In the genomic region with DNA sequence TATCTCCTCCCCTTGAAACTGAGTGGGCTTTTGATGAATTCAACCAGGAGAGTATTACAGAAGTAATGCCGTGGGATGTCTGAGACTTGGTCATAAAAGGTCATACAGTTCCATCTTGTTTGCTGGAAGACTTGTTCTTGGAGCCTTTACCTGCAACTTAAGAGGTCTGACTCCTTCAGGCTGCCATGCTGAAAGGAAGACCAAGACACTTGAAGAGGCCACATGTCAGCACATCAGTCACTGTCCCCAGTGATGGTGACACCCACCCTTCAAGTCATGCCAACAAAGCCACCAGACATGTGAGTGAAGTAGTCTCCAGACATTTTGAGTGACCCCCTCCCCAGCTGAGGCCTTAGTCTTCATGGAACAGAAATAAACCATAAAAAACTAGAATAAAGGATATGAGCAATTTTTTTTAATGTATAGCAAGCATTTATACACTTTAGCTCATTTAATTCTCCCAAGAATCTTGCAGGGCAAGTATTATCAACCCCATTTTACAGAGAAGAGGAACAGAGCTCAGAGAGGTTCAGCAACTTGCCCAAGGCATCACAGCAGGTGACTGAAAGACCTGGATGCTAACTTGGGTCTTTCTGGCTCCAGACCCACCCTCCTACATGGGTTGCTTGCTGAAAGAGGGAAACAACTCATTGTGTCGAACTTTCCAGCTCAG, we compare ENCODE assay signal across 33 cellular contexts. TPM values are rescaled to one million over a fixed set of nuclear protein-coding genes. Genes with fewer than 3 reads are reported as not detected.
"Had no signal": no experiment of that assay in that cellular context is flagged by ENCODE, and none has a peak within 500 bp of the region (broad histone marks: within the 10 kb centered on the region; RNA-seq: fewer than 3 reads in every experiment).

No MANE protein-coding gene starts in this region.

- H3K9me3 Mint-ChIP-seq: activated naive CD4-positive, alpha-beta T cell treated with anti-CD3 and anti-CD28 coated beads, Interleukin-2, amount 50 U/mL, for 24 hours had no signal

- ATAC-seq: activated T-cell treated with anti-CD3 and anti-CD28 coated beads, Interleukin-2, amount 50 U/mL, for 72 hours; Panc1 had no signal

- DNase-seq: activated CD4-positive, alpha-beta memory T cell treated with anti-CD3 and anti-CD28 coated beads for 36 hours; activated CD4-positive, alpha-beta T cell treated with anti-CD3 and anti-CD28 coated beads, Interleukin-2, amount 10 ng/mL, durations not matched to agents 24 days and 14 days; activated gamma-delta T cell; activated naive CD4-positive, alpha-beta T cell treated with Interleukin-2 at 50 U/mL for 16 hours; activated naive CD8-positive, alpha-beta T cell treated with anti-CD3 and anti-CD28 coated beads, Interleukin-2, amount 10 ng/mL, durations not matched to agents 7 days and 5 days; activated T-cell treated with anti-CD3 and anti-CD28 coated beads, Interleukin-2, amount 50 U/mL, for 1 hour; activated T-cell treated with anti-CD3 and anti-CD28 coated beads, Interleukin-2, amount 50 U/mL, for 72 hours; amygdala; NCI-H1092 treated with DMSO at 0.1 percent for 48 hours; NCI-H1417; NCI-H146; NCI-H187; NCI-H2081; NCI-H226; NCI-H446 treated with DMSO at 0.1 percent for 48 hours; NCI-H524; SHP77; SJCRH30 had no signal

- H3K27ac ChIP-seq: ascending aorta, cardiac muscle cell, SJCRH30, SK-N-MC had no signal

- H3K27ac Mint-ChIP-seq: activated CD4-positive, alpha-beta memory T cell treated with anti-CD3 and anti-CD28 coated beads for 36 hours; activated CD4-positive, alpha-beta T cell treated with anti-CD3 and anti-CD28 coated beads, Interleukin-2, amount 10 ng/mL, durations not matched to agents 24 days and 14 days; activated naive CD4-positive, alpha-beta T cell treated with anti-CD3 and anti-CD28 coated beads, Interleukin-2, amount 50 U/mL, for 24 hours; activated T-cell treated with anti-CD3 and anti-CD28 coated beads, Interleukin-2, amount 50 U/mL, for 72 hours; T-helper 1 cell treated with Interleukin-12 subunit alpha and Interleukin-12 subunit beta and Interleukin-4 antibody, amounts not matched to agents 30 μg/mL and 1 μg/mL, for 36 hours; T-helper 2 cell treated with Interferon-gamma antibody and Interleukin-4, amounts not matched to agents 5 μg/mL and 100 μg/mL, for 36 hours had no signal

- H3K4me1 ChIP-seq: ascending aorta, SJCRH30 had no signal

- H3K4me3 ChIP-seq: ascending aorta, cardiac muscle cell, SJCRH30, SK-N-MC had no signal

- H3K4me3 Mint-ChIP-seq: activated CD4-positive, alpha-beta memory T cell treated with anti-CD3 and anti-CD28 coated beads for 36 hours; activated CD4-positive, alpha-beta T cell treated with anti-CD3 and anti-CD28 coated beads, Interleukin-2, amount 10 ng/mL, durations not matched to agents 24 days and 14 days; activated naive CD4-positive, alpha-beta T cell treated with anti-CD3 and anti-CD28 coated beads, Interleukin-2, amount 50 U/mL, for 24 hours; activated naive CD8-positive, alpha-beta T cell treated with anti-CD3 and anti-CD28 coated beads, Interleukin-2, amount 10 ng/mL, durations not matched to agents 7 days and 5 days; activated T-cell treated with anti-CD3 and anti-CD28 coated beads, Interleukin-2, amount 50 U/mL, for 72 hours; central memory CD8-positive, alpha-beta T cell; T-helper 1 cell treated with Interleukin-12 subunit alpha and Interleukin-12 subunit beta and Interleukin-4 antibody, amounts not matched to agents 30 μg/mL and 1 μg/mL, for 36 hours; T-helper 2 cell treated with Interferon-gamma antibody and Interleukin-4, amounts not matched to agents 5 μg/mL and 100 μg/mL, for 36 hours had no signal

- H3K27me3 Mint-ChIP-seq: activated CD4-positive, alpha-beta memory T cell treated with anti-CD3 and anti-CD28 coated beads for 36 hours; activated CD4-positive, alpha-beta T cell treated with anti-CD3 and anti-CD28 coated beads, Interleukin-2, amount 10 ng/mL, durations not matched to agents 24 days and 14 days; activated naive CD4-positive, alpha-beta T cell treated with anti-CD3 and anti-CD28 coated beads, Interleukin-2, amount 50 U/mL, for 24 hours; activated naive CD8-positive, alpha-beta T cell treated with anti-CD3 and anti-CD28 coated beads, Interleukin-2, amount 10 ng/mL, durations not matched to agents 7 days and 5 days; central memory CD8-positive, alpha-beta T cell had no signal

- H3K36me3 ChIP-seq: ascending aorta, cardiac muscle cell, SJCRH30 had no signal

- H3K27me3 ChIP-seq: ascending aorta, cardiac muscle cell, SJCRH30 had no signal

- FAIRE-seq: TTC549 had no signal

RNA-seq across cellular contexts. Expression of gene TNP2, which starts 51.3 kb away (rescaled TPM):
- total RNA-seq: activated CD4-positive, alpha-beta memory T cell treated with anti-CD3 and anti-CD28 coated beads for 36 hours; activated CD4-positive, alpha-beta T cell treated with anti-CD3 and anti-CD28 coated beads, Interleukin-2, amount 10 ng/mL, durations not matched to agents 24 days and 14 days; activated CD8-positive, alpha-beta memory T cell treated with anti-CD3 and anti-CD28 coated beads for 36 hours; activated naive CD8-positive, alpha-beta T cell treated with anti-CD3 and anti-CD28 coated beads, Interleukin-2, amount 10 ng/mL, durations not matched to agents 7 days and 5 days; activated T-cell treated with anti-CD3 and anti-CD28 coated beads, Interleukin-2, amount 50 U/mL, for 72 hours; activated T-helper 2 cell treated with anti-CD3 and anti-CD28 coated beads, Interferon-gamma antibody, Interleukin-2, Interleukin-4, amounts not matched to agents 10 μg/mL and 5 μg/mL and 100 μg/mL, durations not matched to agents 14 hours and 24 hours and 36 hours; ascending aorta; cardiac muscle cell; chondrocyte; M059J; RPMI7951; SJCRH30 had no signal
- polyA plus RNA-seq: adipose tissue, cardiac muscle cell had no signal

RNA-seq across cellular contexts. Expression of gene PRM3, which starts 55.6 kb away (rescaled TPM):
- total RNA-seq: activated CD4-positive, alpha-beta memory T cell treated with anti-CD3 and anti-CD28 coated beads for 36 hours; activated CD4-positive, alpha-beta T cell treated with anti-CD3 and anti-CD28 coated beads, Interleukin-2, amount 10 ng/mL, durations not matched to agents 24 days and 14 days; activated CD8-positive, alpha-beta memory T cell treated with anti-CD3 and anti-CD28 coated beads for 36 hours; activated naive CD8-positive, alpha-beta T cell treated with anti-CD3 and anti-CD28 coated beads, Interleukin-2, amount 10 ng/mL, durations not matched to agents 7 days and 5 days; activated T-cell treated with anti-CD3 and anti-CD28 coated beads, Interleukin-2, amount 50 U/mL, for 72 hours; activated T-helper 2 cell treated with anti-CD3 and anti-CD28 coated beads, Interferon-gamma antibody, Interleukin-2, Interleukin-4, amounts not matched to agents 10 μg/mL and 5 μg/mL and 100 μg/mL, durations not matched to agents 14 hours and 24 hours and 36 hours; ascending aorta; cardiac muscle cell; chondrocyte; M059J; RPMI7951; SJCRH30 had no signal
- polyA plus RNA-seq: adipose tissue, cardiac muscle cell had no signal

RNA-seq across cellular contexts. Expression of gene PRM2, which starts 58.5 kb away (rescaled TPM):
- total RNA-seq: activated CD4-positive, alpha-beta memory T cell treated with anti-CD3 and anti-CD28 coated beads for 36 hours; activated CD4-positive, alpha-beta T cell treated with anti-CD3 and anti-CD28 coated beads, Interleukin-2, amount 10 ng/mL, durations not matched to agents 24 days and 14 days; activated CD8-positive, alpha-beta memory T cell treated with anti-CD3 and anti-CD28 coated beads for 36 hours; activated naive CD8-positive, alpha-beta T cell treated with anti-CD3 and anti-CD28 coated beads, Interleukin-2, amount 10 ng/mL, durations not matched to agents 7 days and 5 days; activated T-cell treated with anti-CD3 and anti-CD28 coated beads, Interleukin-2, amount 50 U/mL, for 72 hours; activated T-helper 2 cell treated with anti-CD3 and anti-CD28 coated beads, Interferon-gamma antibody, Interleukin-2, Interleukin-4, amounts not matched to agents 10 μg/mL and 5 μg/mL and 100 μg/mL, durations not matched to agents 14 hours and 24 hours and 36 hours; ascending aorta; chondrocyte; M059J; RPMI7951; SJCRH30 had no signal
- polyA plus RNA-seq: adipose tissue, cardiac muscle cell had no signal
